In the genomic region with DNA sequence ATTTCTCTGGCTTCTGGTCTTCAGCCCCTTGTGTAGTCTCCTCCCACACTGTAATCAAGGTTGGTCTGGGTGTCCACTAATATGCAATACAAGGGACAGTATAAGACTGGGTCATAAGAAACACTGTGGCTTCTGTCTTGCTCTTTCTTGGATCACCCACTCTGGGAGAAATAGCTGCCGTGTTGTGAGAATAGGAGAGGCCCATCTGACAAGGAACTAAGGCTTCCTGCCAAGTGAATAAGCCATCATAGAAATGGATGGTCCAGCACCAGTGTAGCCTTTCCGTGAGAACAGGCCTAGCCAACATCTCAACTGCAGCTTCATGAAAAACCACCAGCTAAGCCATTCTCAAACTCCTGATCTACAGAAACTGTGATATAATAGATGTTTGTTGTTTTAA, we compare ENCODE assay signal across 26 cellular contexts.
"Had no signal": no experiment of that assay in that cellular context is flagged by ENCODE, and none has a peak within 500 bp of the region (broad histone marks: within the 10 kb centered on the region; RNA-seq: fewer than 3 reads in every experiment).

No MANE protein-coding gene starts in this region.

- H3K4me3 Mint-ChIP-seq: activated CD8-positive, alpha-beta T cell treated with anti-CD3 and anti-CD28 coated beads, Interleukin-2, amount 10 ng/mL, durations not matched to agents 7 days and 5 days; activated naive CD4-positive, alpha-beta T cell treated with anti-CD3 and anti-CD28 coated beads, Interleukin-2, amount 50 U/mL, for 24 hours; activated T-helper 1 cell treated with anti-CD3 and anti-CD28 coated beads, Interleukin-12 subunit alpha, Interleukin-12 subunit beta, Interleukin-2, Interleukin-4 antibody, amounts not matched to agents 30 ng/mL and 10 ng/mL and 1 ng/mL, durations not matched to agents 14 hours and 24 hours and 36 hours; dendritic cell treated with granulocyte-macrophage colony-stimulating factor and Interleukin-4, amounts not matched to agents 40 ng/mL and 50 ng/mL, for 4 days; immature natural killer cell; natural killer cell; stimulated activated effector memory CD8-positive, alpha-beta T cell treated with anti-CD3 and anti-CD28 coated beads, Interleukin-12 subunit alpha, Interleukin-12 subunit beta, amount 100 ng/mL, for 72 hours; stimulated activated naive CD8-positive, alpha-beta T cell treated with anti-CD3 and anti-CD28 coated beads, Interleukin-15, amount 100 ng/mL, for 72 hours had no signal

- ATAC-seq: activated CD8-positive, alpha-beta T cell treated with anti-CD3 and anti-CD28 coated beads, Interleukin-2, amount 10 ng/mL, durations not matched to agents 7 days and 5 days; left lung; natural killer cell; stimulated activated effector memory CD8-positive, alpha-beta T cell treated with anti-CD3 and anti-CD28 coated beads, Interleukin-12 subunit alpha, Interleukin-12 subunit beta, amount 100 ng/mL, for 72 hours; stimulated activated naive CD8-positive, alpha-beta T cell treated with anti-CD3 and anti-CD28 coated beads, Interleukin-15, amount 100 ng/mL, for 72 hours had no signal

- H3K27me3 ChIP-seq: left lung, suprapubic skin, transverse colon, vagina had no signal

- DNase-seq: activated CD4-positive, alpha-beta T cell treated with anti-CD3 and anti-CD28 coated beads for 1 hour; activated CD4-positive, alpha-beta T cell treated with anti-CD3 and anti-CD28 coated beads, Interleukin-2, amount 50 U/mL, for 1 hour; activated CD8-positive, alpha-beta T cell treated with anti-CD3 and anti-CD28 coated beads, Interleukin-2, amount 10 ng/mL, durations not matched to agents 7 days and 5 days; activated gamma-delta T cell treated with Interleukin-2 at 50 U/mL for 16 hours; cerebellar nuclear complex; effector CD4-positive, alpha-beta T cell; foreskin melanocyte; immature natural killer cell; left lung; mammary epithelial cell; midbrain; natural killer cell; retina; stimulated activated CD4-positive, alpha-beta T cell treated with anti-CD3 and anti-CD28 coated beads, Interleukin-2, amount 100 ng/mL, for 24 hours; stimulated activated naive CD8-positive, alpha-beta T cell treated with anti-CD3 and anti-CD28 coated beads, Interleukin-15, amount 100 ng/mL, for 72 hours; T-helper 9 cell; transverse colon had no signal

- H3K4me1 ChIP-seq: left lung, suprapubic skin had no signal

- H3K36me3 ChIP-seq: left lung, transverse colon had no signal

- H3K36me3 Mint-ChIP-seq: activated naive CD4-positive, alpha-beta T cell treated with anti-CD3 and anti-CD28 coated beads, Interleukin-2, amount 50 U/mL, for 24 hours; immature natural killer cell; natural killer cell had no signal

- H3K4me3 ChIP-seq: left lung, suprapubic skin, transverse colon, vagina had no signal

- H3K9me3 ChIP-seq: left lung, suprapubic skin, transverse colon, vagina had no signal

- H3K27ac ChIP-seq: left lung, suprapubic skin, vagina had no signal

- H3K27me3 Mint-ChIP-seq: activated naive CD4-positive, alpha-beta T cell treated with anti-CD3 and anti-CD28 coated beads, Interleukin-2, amount 50 U/mL, for 24 hours; dendritic cell treated with granulocyte-macrophage colony-stimulating factor and Interleukin-4, amounts not matched to agents 40 ng/mL and 50 ng/mL, for 4 days; progenitor cell of endocrine pancreas; stimulated activated naive CD8-positive, alpha-beta T cell treated with anti-CD3 and anti-CD28 coated beads, Interleukin-15, amount 100 ng/mL, for 72 hours had no signal

- FAIRE-seq: astrocyte, bronchial epithelial cell had no signal

- H3K4me1 Mint-ChIP-seq: activated naive CD4-positive, alpha-beta T cell treated with anti-CD3 and anti-CD28 coated beads, Interleukin-2, amount 50 U/mL, for 24 hours; immature natural killer cell; natural killer cell; stimulated activated effector memory CD8-positive, alpha-beta T cell treated with anti-CD3 and anti-CD28 coated beads, Interleukin-12 subunit alpha, Interleukin-12 subunit beta, amount 100 ng/mL, for 72 hours; stimulated activated naive CD8-positive, alpha-beta T cell treated with anti-CD3 and anti-CD28 coated beads, Interleukin-15, amount 100 ng/mL, for 72 hours had no signal

- H3K27ac Mint-ChIP-seq: activated CD8-positive, alpha-beta T cell treated with anti-CD3 and anti-CD28 coated beads, Interleukin-2, amount 10 ng/mL, durations not matched to agents 7 days and 5 days; activated naive CD4-positive, alpha-beta T cell treated with anti-CD3 and anti-CD28 coated beads, Interleukin-2, amount 50 U/mL, for 24 hours; activated T-helper 1 cell treated with anti-CD3 and anti-CD28 coated beads, Interleukin-12 subunit alpha, Interleukin-12 subunit beta, Interleukin-2, Interleukin-4 antibody, amounts not matched to agents 30 ng/mL and 10 ng/mL and 1 ng/mL, durations not matched to agents 14 hours and 24 hours and 36 hours; dendritic cell treated with granulocyte-macrophage colony-stimulating factor and Interleukin-4, amounts not matched to agents 40 ng/mL and 50 ng/mL, for 4 days; immature natural killer cell; natural killer cell; progenitor cell of endocrine pancreas; stimulated activated effector memory CD8-positive, alpha-beta T cell treated with anti-CD3 and anti-CD28 coated beads, Interleukin-12 subunit alpha, Interleukin-12 subunit beta, amount 100 ng/mL, for 72 hours; stimulated activated naive CD8-positive, alpha-beta T cell treated with anti-CD3 and anti-CD28 coated beads, Interleukin-15, amount 100 ng/mL, for 72 hours had no signal

- H3K9me3 Mint-ChIP-seq: activated naive CD4-positive, alpha-beta T cell treated with anti-CD3 and anti-CD28 coated beads, Interleukin-2, amount 50 U/mL, for 24 hours; activated T-helper 1 cell treated with anti-CD3 and anti-CD28 coated beads, Interleukin-12 subunit alpha, Interleukin-12 subunit beta, Interleukin-2, Interleukin-4 antibody, amounts not matched to agents 30 ng/mL and 10 ng/mL and 1 ng/mL, durations not matched to agents 14 hours and 24 hours and 36 hours; dendritic cell treated with granulocyte-macrophage colony-stimulating factor and Interleukin-4, amounts not matched to agents 40 ng/mL and 50 ng/mL, for 4 days; immature natural killer cell; natural killer cell; stimulated activated effector memory CD8-positive, alpha-beta T cell treated with anti-CD3 and anti-CD28 coated beads, Interleukin-12 subunit alpha, Interleukin-12 subunit beta, amount 100 ng/mL, for 72 hours; stimulated activated naive CD8-positive, alpha-beta T cell treated with anti-CD3 and anti-CD28 coated beads, Interleukin-15, amount 100 ng/mL, for 72 hours had no signal
